8 cellular contexts compared by ENCODE assay signal in the genomic region with DNA sequence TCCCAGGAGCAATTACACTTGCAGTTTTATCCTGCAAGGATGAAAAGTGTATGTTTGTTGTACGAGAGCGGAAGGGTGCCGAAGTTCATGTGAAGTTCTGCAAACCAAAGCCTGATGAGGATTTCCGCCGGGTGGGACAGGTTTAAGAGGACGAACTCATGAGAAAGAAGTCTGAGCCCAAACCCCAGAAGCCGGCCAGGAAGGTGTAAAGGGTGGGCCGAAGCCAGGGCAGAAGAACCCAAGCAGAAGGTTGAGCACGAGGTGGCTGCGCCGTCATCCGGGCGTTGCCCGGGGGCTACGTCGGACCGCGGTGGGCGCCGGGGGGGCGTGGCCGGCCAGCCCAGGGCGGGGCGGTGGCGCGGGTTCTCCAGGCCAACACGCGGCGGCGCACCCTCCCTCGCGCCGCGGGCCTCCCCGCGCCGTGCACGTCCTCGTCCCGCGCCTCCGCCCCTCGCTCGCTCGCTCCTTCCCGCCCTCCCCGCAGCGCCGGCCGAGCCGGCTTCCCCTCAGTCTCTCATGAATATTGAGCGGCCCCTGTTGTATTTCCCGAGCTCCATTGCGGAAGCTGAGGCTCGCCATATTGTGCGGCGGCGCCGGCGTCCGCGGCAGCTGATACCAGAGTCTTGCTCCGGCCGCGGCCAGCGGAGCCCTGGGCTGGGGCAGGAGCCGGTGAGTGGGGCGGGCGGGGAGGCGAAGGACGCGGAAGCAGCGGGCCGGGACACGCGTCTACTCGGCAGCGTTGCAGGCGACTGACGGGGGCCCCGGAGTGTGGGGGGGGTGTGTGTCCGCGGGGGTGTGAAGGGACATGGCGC. TPM values are rescaled to one million over a fixed set of nuclear protein-coding genes. Genes with fewer than 3 reads are reported as not detected.
DNase-seq lines count a peak whose midpoint lies in the region; ATAC-seq and TF ChIP-seq lines count a peak whose summit lies in the region.

Gene RNF2, plus strand, starts transcription at position 578 of the 812 bp plus-strand sequence. CDS start 41,996 bp downstream, outside the sequence.

- H3K27ac Mint-ChIP-seq in naive thymus-derived CD8-positive, alpha-beta T cell, result peak within 1 kb of the TSS; percentile 81 to 98 (median 94)

- no peaks in the 10 kb centered on the region for H3K9me3 Mint-ChIP-seq in naive thymus-derived CD8-positive, alpha-beta T cell

- TF ChIP-seq CTCF in Peyer's patch (IDR thresholded peaks at IDR 0.05), result peak in 1 of 6 experiments; percentile 10
- no peak for TF ChIP-seq CTCF in fibroblast of mammary gland (conservative IDR thresholded peaks at IDR 0.05; ENCODE audit: control insufficient read depth, insufficient read depth, low read depth, low read length)

- no peaks in the 10 kb centered on the region for H3K27me3 Mint-ChIP-seq in naive thymus-derived CD8-positive, alpha-beta T cell

- no peaks in the 10 kb centered on the region for H3K36me3 Mint-ChIP-seq in naive thymus-derived CD8-positive, alpha-beta T cell

- no peaks in the 10 kb centered on the region for H3K9me3 ChIP-seq in Peyer's patch

- no peaks in the 10 kb centered on the region for H3K36me3 ChIP-seq in Peyer's patch

- DNase-seq in DMS 273 treated with DMSO at 0.1 percent for 48 hours (lab: John Stamatoyannopoulos, UW) (peak; percentile 75), HuH-7.5 (ENCODE audit: low spot score) (peak; percentile 57), Peyer's patch (peak; percentile 79 to 91 (median 87)), fibroblast of mammary gland (ENCODE audit: low read depth) (peak; percentile 67)
- DNase-seq in activated T-helper 1 cell treated with anti-CD3 and anti-CD28 coated beads, Interleukin-2, amount 50 U/mL, for 16 hours (ENCODE audit: low read depth in 1 of 2, low spot score in 1 of 2), result peak; percentile 62 to 71
- peak; percentile 74 to 89 (median 80) for DNase-seq in naive thymus-derived CD8-positive, alpha-beta T cell
- peak; percentile 64 to 81 (median 74) for DNase-seq in stimulated activated naive CD4-positive, alpha-beta T cell (lab: John Stamatoyannopoulos, UW)

- peak within 1 kb of the TSS; percentile 64 to 87 (median 85) for H3K27ac ChIP-seq in Peyer's patch

- H3K4me3 ChIP-seq in Peyer's patch (peak within 1 kb of the TSS; percentile 71 to 89 (median 87)), fibroblast of mammary gland (ENCODE audit: control insufficient read depth, low read depth, low read length) (peak within 1 kb of the TSS; percentile 86)

- H3K4me3 Mint-ChIP-seq in naive thymus-derived CD8-positive, alpha-beta T cell, result peak within 1 kb of the TSS; percentile 87 to 97 (median 94)

- H3K4me1 ChIP-seq in Peyer's patch, result peaks cover 0 to 13% (median 3%) of the 10 kb centered on the region in 4 donors

- POLR2A ChIA-PET in naive thymus-derived CD8-positive, alpha-beta T cell (lab: Charles Lee), result interaction anchor here (0.6 to 4.2 kb wide), 10 partner anchors 30 to 1567 kb away, joined by 3 to 25 read pairs (median 4); partner anchors contain the start of genes EDEM3, IVNS1ABP, SWT1 and TRMT1L

- no peaks in the 10 kb centered on the region for H3K27me3 ChIP-seq in Peyer's patch

- peak; percentile 84 for ATAC-seq in GM21526 (IDR thresholded peaks at IDR 0.05; ENCODE audit: low FRiP score, unreplicated experiment)
- peak; percentile 88 to 89 for ATAC-seq in naive thymus-derived CD8-positive, alpha-beta T cell

- H3K4me1 Mint-ChIP-seq in naive thymus-derived CD8-positive, alpha-beta T cell, result peaks cover 25 to 51% (median 47%) of the 10 kb centered on the region in 4 donors

- TF ChIP-seq POLR2A in Peyer's patch (IDR thresholded peaks at IDR 0.05), result peak in 1 of 2 donors; percentile 34

RNA-seq across cellular contexts. Expression of gene RNF2, which starts in this region (rescaled TPM):
- 10 to 100 TPM in 2 of 4 donors, 1 to 10 TPM in 2; 5.1 to 14.0 (median 10.6) TPM for total RNA-seq in Peyer's patch
- 10 to 100 TPM; 28.2 to 32.3 TPM for total RNA-seq in naive thymus-derived CD8-positive, alpha-beta T cell
- polyA plus RNA-seq in naive thymus-derived CD8-positive, alpha-beta T cell, result 10 to 100 TPM; 18.5 to 32.6 (median 22.3) TPM

Comparison
In these comparisons a context has a peak if more than half of its experiments do, and no peak if none do; other contexts are left out.
1. Peak in every context shown above with its lines: DNase-seq, ATAC-seq, H3K4me3 ChIP-seq and H3K27ac ChIP-seq.